ENCODE assay signal across 8 cellular contexts in genomic region chr17:55264640-55265298, GRCh38.
DNase-seq lines count a peak whose midpoint lies in the region; ATAC-seq and TF ChIP-seq lines count a peak whose summit lies in the region.

TSS of gene HLF (plus strand) at chr17:55264960. CDS start at chr17:55265485, 525 bp downstream.

- H3K4me3 ChIP-seq in foreskin fibroblast (ENCODE audit: low read depth in 1 of 2, low read length in 2 of 2) = peak within 1 kb of the TSS in 1 of 2 donors; percentile 46

- peaks cover 86% of the 10 kb centered on the region for H3K27me3 Mint-ChIP-seq in nephron (ENCODE audit: low read depth)

- peak; percentile 70 for DNase-seq in CD1c-positive myeloid dendritic cell (ENCODE audit: extremely low spot score)
- peak; percentile 79 for DNase-seq in HPDE6-E6E7 (ENCODE audit: extremely low spot score)
- DNase-seq in OCI-M1 (lab: John Stamatoyannopoulos, UW) = peak; percentile 89
- DNase-seq in activated gamma-delta T cell (lab: John Stamatoyannopoulos, UW) = peak; percentile 34
- peak; percentile 69 to 90 for DNase-seq in foreskin fibroblast
- peak; percentile 30 to 70 (median 42) for DNase-seq in stimulated activated naive CD4-positive, alpha-beta T cell (lab: John Stamatoyannopoulos, UW)

- no peak within 1 kb of the TSS for H3K27ac Mint-ChIP-seq in nephron

- TF ChIP-seq CTCF in foreskin fibroblast (IDR thresholded peaks at IDR 0.05; ENCODE audit: low read depth, low read length) (no peak), nephron (IDR thresholded peaks at IDR 0.05; ENCODE audit: unreplicated experiment in 3 of 3) (no peak)

- peaks cover 18% of the 10 kb centered on the region for H3K4me1 Mint-ChIP-seq in nephron

- ATAC-seq in GM19467 (IDR thresholded peaks at IDR 0.05; ENCODE audit: unreplicated experiment) = peak; percentile 96

- peak within 1 kb of the TSS; percentile 78 to 83 (median 82) for H3K4me3 Mint-ChIP-seq in nephron

- peaks cover 3% of the 10 kb centered on the region for H3K9me3 Mint-ChIP-seq in nephron

- no peaks in the 10 kb centered on the region for H3K36me3 Mint-ChIP-seq in nephron (ENCODE audit: low read depth)

Comparison
In these comparisons a context has a peak if more than half of its experiments do, and no peak if none do; other contexts are left out.
1. DNase-seq: peak in every context shown above with its lines; median percentile 89 in OCI-M1; 80 in foreskin fibroblast; 79 in HPDE6-E6E7; 70 in CD1c-positive myeloid dendritic cell; 42 in stimulated activated naive CD4-positive, alpha-beta T cell; 34 in activated gamma-delta T cell.